Comparison of ENCODE assay signal across 1 cellular context in the genomic region with DNA sequence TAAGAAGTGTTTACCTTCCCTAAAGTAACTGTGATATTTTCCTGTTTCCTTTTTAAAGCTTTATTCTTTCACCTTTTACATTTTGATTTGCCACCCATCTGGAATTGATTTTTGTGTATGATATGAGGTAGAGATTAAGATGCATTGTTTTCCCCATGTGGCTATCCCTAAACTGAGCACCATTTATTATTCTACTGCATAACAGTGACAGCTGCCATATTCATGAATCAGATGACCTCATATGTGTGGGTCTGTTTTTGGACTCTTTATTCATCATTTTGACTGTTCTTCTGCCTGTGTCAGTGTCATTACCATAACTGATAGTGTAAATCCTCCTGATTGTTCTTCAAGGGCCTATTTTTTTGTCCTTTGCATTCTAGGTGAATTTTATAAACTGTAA.
TF ChIP-seq lines count a peak whose summit lies in the region.

No MANE protein-coding gene starts in this region.

TF ChIP-seq in GM23338, 12 proteins besides CTCF, POLR2A, EP300 and RAD21 (continued from another document):
- TF ChIP-seq, protein P1, sequence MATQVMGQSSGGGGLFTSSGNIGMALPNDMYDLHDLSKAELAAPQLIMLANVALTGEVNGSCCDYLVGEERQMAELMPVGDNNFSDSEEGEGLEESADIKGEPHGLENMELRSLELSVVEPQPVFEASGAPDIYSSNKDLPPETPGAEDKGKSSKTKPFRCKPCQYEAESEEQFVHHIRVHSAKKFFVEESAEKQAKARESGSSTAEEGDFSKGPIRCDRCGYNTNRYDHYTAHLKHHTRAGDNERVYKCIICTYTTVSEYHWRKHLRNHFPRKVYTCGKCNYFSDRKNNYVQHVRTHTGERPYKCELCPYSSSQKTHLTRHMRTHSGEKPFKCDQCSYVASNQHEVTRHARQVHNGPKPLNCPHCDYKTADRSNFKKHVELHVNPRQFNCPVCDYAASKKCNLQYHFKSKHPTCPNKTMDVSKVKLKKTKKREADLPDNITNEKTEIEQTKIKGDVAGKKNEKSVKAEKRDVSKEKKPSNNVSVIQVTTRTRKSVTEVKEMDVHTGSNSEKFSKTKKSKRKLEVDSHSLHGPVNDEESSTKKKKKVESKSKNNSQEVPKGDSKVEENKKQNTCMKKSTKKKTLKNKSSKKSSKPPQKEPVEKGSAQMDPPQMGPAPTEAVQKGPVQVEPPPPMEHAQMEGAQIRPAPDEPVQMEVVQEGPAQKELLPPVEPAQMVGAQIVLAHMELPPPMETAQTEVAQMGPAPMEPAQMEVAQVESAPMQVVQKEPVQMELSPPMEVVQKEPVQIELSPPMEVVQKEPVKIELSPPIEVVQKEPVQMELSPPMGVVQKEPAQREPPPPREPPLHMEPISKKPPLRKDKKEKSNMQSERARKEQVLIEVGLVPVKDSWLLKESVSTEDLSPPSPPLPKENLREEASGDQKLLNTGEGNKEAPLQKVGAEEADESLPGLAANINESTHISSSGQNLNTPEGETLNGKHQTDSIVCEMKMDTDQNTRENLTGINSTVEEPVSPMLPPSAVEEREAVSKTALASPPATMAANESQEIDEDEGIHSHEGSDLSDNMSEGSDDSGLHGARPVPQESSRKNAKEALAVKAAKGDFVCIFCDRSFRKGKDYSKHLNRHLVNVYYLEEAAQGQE (IDR thresholded peaks at IDR 0.05; ENCODE audit: unreplicated experiment), result no peak
- no peak for TF ChIP-seq EZH2phosphoT487 (IDR thresholded peaks at IDR 0.05; ENCODE audit: unreplicated experiment)
- no peak for TF ChIP-seq STAT1 (IDR thresholded peaks at IDR 0.05; ENCODE audit: unreplicated experiment)
- TF ChIP-seq CREB1 (CRISPR knock-in tag; IDR thresholded peaks at IDR 0.05; ENCODE audit: low read depth), result no peak
- TF ChIP-seq EZH2 (IDR thresholded peaks at IDR 0.05; ENCODE audit: low read depth, unreplicated experiment), result no peak
